Comparison of ENCODE assay signal across 8 cellular contexts in genomic region chr10:125048101-125048864, GRCh38.
DNase-seq lines count a peak whose midpoint lies in the region; ATAC-seq, FAIRE-seq and TF ChIP-seq lines count a peak whose summit lies in the region.

No MANE protein-coding gene starts in this region.

- H3K36me3 ChIP-seq in left lung, result no peaks in the 10 kb centered on the region

- H3K27ac ChIP-seq in left lung, result peak overlapping the region in 1 of 2 donors; percentile 56

- no peak for TF ChIP-seq POLR2A in GM12892 (IDR thresholded peaks at IDR 0.05; ENCODE audit: low read depth, low read length)

- peak; percentile 90 for FAIRE-seq in GM12892 (lab: Jason Lieb, UNC)

- TF ChIP-seq CTCF in left lung (IDR thresholded peaks at IDR 0.05), result peak; percentile 97 to 99

- no peaks in the 10 kb centered on the region for H3K27me3 ChIP-seq in left lung

- intact Hi-C loops in left lung (cut with DNase I), result no loop called here

- ATAC-seq in HG02884 (IDR thresholded peaks at IDR 0.05; ENCODE audit: unreplicated experiment) (peak; percentile 96), left lung (peak; percentile 95)

- DNase-seq in A172 (ENCODE audit: low spot score) (peak; percentile 63), GM12892 (ENCODE audit: insufficient read length) (peak; percentile 77), NCI-H2196 (lab: John Stamatoyannopoulos, UW; ENCODE audit: unreplicated experiment) (peak; percentile 65), cerebellar cortex (ENCODE audit: low spot score) (peak; percentile 92), left lung (peak; percentile 84 to 95)
- peak; percentile 8 to 19 (median 12) for DNase-seq in activated CD4-positive, CD25-positive, alpha-beta regulatory T cell (lab: John Stamatoyannopoulos, UW)
- DNase-seq in stimulated activated CD4-positive, alpha-beta T cell treated with anti-CD3 and anti-CD28 coated beads, Interleukin-4, amount 100 ng/mL, for 48 hours (ENCODE audit: low read depth in 2 of 2), result peak; percentile 64 to 70

- no peaks in the 10 kb centered on the region for H3K9me3 ChIP-seq in left lung

- H3K4me3 ChIP-seq in left lung, result no peak overlapping the region

- peaks cover 17 to 53% of the 10 kb centered on the region in 2 donors for H3K4me1 ChIP-seq in left lung

Comparison
In these comparisons a context has a peak if more than half of its experiments do, and no peak if none do; other contexts are left out.
1. DNase-seq: peak in every context shown above with its lines; median percentile 92 in cerebellar cortex; 90 in left lung; 77 in GM12892; 67 in stimulated activated CD4-positive, alpha-beta T cell treated with anti-CD3 and anti-CD28 coated beads, Interleukin-4, amount 100 ng/mL, for 48 hours; 65 in NCI-H2196; 63 in A172; 12 in activated CD4-positive, CD25-positive, alpha-beta regulatory T cell.